In the genomic region with DNA sequence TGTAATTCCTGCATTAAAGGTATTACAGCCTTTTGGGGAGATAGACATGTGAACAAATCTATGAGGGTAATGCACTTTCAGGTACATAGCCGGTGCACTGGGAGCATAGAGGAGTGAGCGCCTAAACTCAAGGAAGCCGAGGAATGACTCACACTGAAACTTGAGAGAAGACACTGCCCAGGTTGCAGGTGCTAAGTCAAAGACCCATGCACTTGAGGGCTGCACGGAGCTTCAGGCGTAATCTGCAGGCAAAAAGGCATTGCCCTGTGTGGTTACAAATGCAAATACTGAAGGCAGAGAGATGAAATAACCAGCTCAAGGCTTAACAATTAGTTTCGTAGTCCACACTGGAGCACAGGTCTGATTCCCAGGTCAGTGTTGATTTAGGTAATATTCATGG, we compare ENCODE assay signal across 14 cellular contexts. TPM values are rescaled to one million over a fixed set of nuclear protein-coding genes. Genes with fewer than 3 reads are reported as not detected.
A peak's percentile ranks its signal among the peaks of the same experiment; 100 is the strongest.
DNase-seq lines count a peak whose midpoint lies in the region; ATAC-seq and TF ChIP-seq lines count a peak whose summit lies in the region.
"Had no signal": no experiment of that assay in that cellular context is flagged by ENCODE, and none has a peak within 500 bp of the region (broad histone marks: within the 10 kb centered on the region; RNA-seq: fewer than 3 reads in every experiment).

No MANE protein-coding gene starts in this region.

- H3K79me2 ChIP-seq in MM.1S (ENCODE audit: low read length), result no peaks in the 10 kb centered on the region

- no peaks in the 10 kb centered on the region for H3K9me3 ChIP-seq in MM.1S (replicated peaks; ENCODE audit: insufficient read depth, low read length)
- H3K9me3 ChIP-seq in left ventricle myocardium inferior (replicated peaks), result peaks cover 10% of the 10 kb centered on the region
- no peaks in the 10 kb centered on the region for H3K9me3 ChIP-seq in sigmoid colon
- H3K9me3 ChIP-seq in colonic mucosa, result no peaks in the 10 kb centered on the region

- intact Hi-C loops in left ventricle myocardium inferior (cut with micrococcal nuclease), result no loop called here
- intact Hi-C loops in sigmoid colon (cut with DNase I), result no loop called here
- intact Hi-C loops in colonic mucosa (cut with DNase I), result no loop called here

- no peak for TF ChIP-seq EP300 in sigmoid colon (IDR thresholded peaks at IDR 0.05)

- peak; percentile 46 for DNase-seq in GM10248 (ENCODE audit: extremely low spot score)
- DNase-seq in MM.1S, result peak; percentile 95
- no peak for DNase-seq in left ventricle myocardium inferior
- DNase-seq in sigmoid colon, result no peak
- DNase-seq in colonic mucosa, result no peak
- DNase-seq in NCI-H146 treated with DMSO at 0.1 percent for 48 hours (lab: John Stamatoyannopoulos, UW; ENCODE audit: unreplicated experiment), result no peak
- DNase-seq: activated gamma-delta T cell; CD8-positive, alpha-beta memory T cell; effector CD4-positive, alpha-beta T cell; NCI-H2029 treated with DMSO at 0.1 percent for 48 hours; right cardiac atrium; stimulated activated naive CD4-positive, alpha-beta T cell had no signal

- TF ChIP-seq CTCF in GM10248 (IDR thresholded peaks at IDR 0.05; ENCODE audit: control extremely low read depth, extremely low read depth, low read depth, missing control alignments) (no peak), MM.1S (IDR thresholded peaks at IDR 0.05; ENCODE audit: low read length) (no peak), left ventricle myocardium inferior (IDR thresholded peaks at IDR 0.05; ENCODE audit: borderline replicate concordance) (no peak), sigmoid colon (IDR thresholded peaks at IDR 0.05) (no peak), colonic mucosa (IDR thresholded peaks at IDR 0.05) (no peak)

- WGBS in sigmoid colon, 2 donors, result 66 to 70% methylated on average over 6 of the region's 6 CpGs

- POLR2A ChIA-PET in GM10248 (lab: Yijun Ruan, JAX), result no interaction called here

- H3K4me3 ChIP-seq in MM.1S (ENCODE audit: low read length) (peak overlapping the region; percentile 4; the same call in 1 of the 2 replicates), left ventricle myocardium inferior (no peak overlapping the region), sigmoid colon (no peak overlapping the region), colonic mucosa (no peak overlapping the region)

- peak overlapping the region; percentile 10 for H2AFZ ChIP-seq in MM.1S (ENCODE audit: low read length)

- ATAC-seq in GM19043 (IDR thresholded peaks at IDR 0.05; ENCODE audit: low read depth, unreplicated experiment), result peak; percentile 93
- ATAC-seq in HG02798 (IDR thresholded peaks at IDR 0.05; ENCODE audit: poor library complexity, unreplicated experiment), result peak; percentile 89
- ATAC-seq: right cardiac atrium had no signal

- H3K4me1 ChIP-seq in MM.1S (ENCODE audit: low read length) (peaks cover 28% of the 10 kb centered on the region), left ventricle myocardium inferior (peaks cover 13% of the 10 kb centered on the region), sigmoid colon (no peaks in the 10 kb centered on the region), colonic mucosa (no peaks in the 10 kb centered on the region)

- CTCF ChIA-PET in GM10248 (lab: Yijun Ruan, JAX), result interaction anchor here (0.6 to 3.0 kb wide), 9 partner anchors 8 to 218 kb away, joined by 3 to 10 read pairs (median 4); no protein-coding TSS in a partner anchor

- peak overlapping the region; percentile 48 for H3K4me2 ChIP-seq in MM.1S (ENCODE audit: low read depth, low read length)

- no peaks in the 10 kb centered on the region for H3K9me2 ChIP-seq in MM.1S (replicated peaks; ENCODE audit: insufficient read depth, low read length)

- TF ChIP-seq POLR2A in sigmoid colon (IDR thresholded peaks at IDR 0.05), result no peak

- H3K9ac ChIP-seq in MM.1S (ENCODE audit: low read length), result no peak overlapping the region
- H3K9ac ChIP-seq in colonic mucosa (ENCODE audit: low read depth in 2 of 2, low read length in 2 of 2), result no peak overlapping the region

- H3K27ac ChIP-seq in MM.1S (ENCODE audit: low read length) (peak overlapping the region; percentile 57), left ventricle myocardium inferior (replicated peaks) (no peak overlapping the region), sigmoid colon (no peak overlapping the region), colonic mucosa (no peak overlapping the region)

- H3K36me3 ChIP-seq in MM.1S (replicated peaks; ENCODE audit: insufficient read depth, low read length) (no peaks in the 10 kb centered on the region), left ventricle myocardium inferior (no peaks in the 10 kb centered on the region), sigmoid colon (no peaks in the 10 kb centered on the region), colonic mucosa (no peaks in the 10 kb centered on the region)

- H3F3A ChIP-seq in MM.1S (ENCODE audit: insufficient read depth, low read length), result peaks cover 19% of the 10 kb centered on the region

- H3K27me3 ChIP-seq in MM.1S (replicated peaks; ENCODE audit: insufficient read depth, low read length) (no peaks in the 10 kb centered on the region), left ventricle myocardium inferior (ENCODE audit: low read depth) (no peaks in the 10 kb centered on the region), sigmoid colon (no peaks in the 10 kb centered on the region), colonic mucosa (no peaks in the 10 kb centered on the region)

- H4K20me1 ChIP-seq in MM.1S (ENCODE audit: insufficient read depth, low read length), result no peaks in the 10 kb centered on the region

RNA-seq across cellular contexts. Expression of a gene that starts 51.0 kb away (rescaled TPM):
- total RNA-seq in left ventricle myocardium inferior, result 4.3 TPM
- total RNA-seq in sigmoid colon, result 1 to 10 TPM; 1.8 to 2.2 (median 1.9) TPM
- polyA plus RNA-seq in sigmoid colon, result 1 to 10 TPM in 2 of 3 donors, under 1 TPM in 1; 0.60 to 6.3 (median 1.6) TPM
- total RNA-seq in colonic mucosa, result 10 to 100 TPM in 1 of 2 donors, 1 to 10 TPM in 1; 9.0 to 14.8 TPM

Comparison
In these comparisons a context has a peak if more than half of its experiments do, and no peak if none do; other contexts are left out.
1. DNase-seq: peak in GM10248 (single experiment) and MM.1S (single experiment); none in left ventricle myocardium inferior (single experiment), sigmoid colon (single experiment), colonic mucosa (single experiment) and NCI-H146 treated with DMSO at 0.1 percent for 48 hours (single experiment).